Comparison of ENCODE assay signal across 8 cellular contexts in genomic region chr1:68111804-68112436, GRCh38.
DNase-seq lines count a peak whose midpoint lies in the region; ATAC-seq lines count a peak whose summit lies in the region.

No MANE protein-coding gene starts in this region.

- ATAC-seq in esophagus mucosa (peak; percentile 91), GM18519 (IDR thresholded peaks at IDR 0.05; ENCODE audit: low FRiP score, unreplicated experiment) (no peak), HG03460 (IDR thresholded peaks at IDR 0.05; ENCODE audit: unreplicated experiment) (no peak)

- DNase-seq in COLO668 (lab: John Stamatoyannopoulos, UW; ENCODE audit: unreplicated experiment) (peak; percentile 60), HT1080 (ENCODE audit: low read depth) (peak; percentile 90), RPMI7951 (ENCODE audit: low read depth) (peak; percentile 92), mucosa of gallbladder (ENCODE audit: low spot score) (peak; percentile 73)
- no peak for DNase-seq in stimulated activated CD4-positive, alpha-beta T cell treated with anti-CD3 and anti-CD28 coated beads, Interleukin-12 subunit alpha, Interleukin-12 subunit beta, amount 100 ng/mL, for 4 hours
